In genomic region chr14:24234095-24235020, GRCh38 we compare ENCODE assay signal across 12 cellular contexts. TPM values are rescaled to one million over a fixed set of nuclear protein-coding genes. Genes with fewer than 3 reads are reported as not detected.
DNase-seq lines count a peak whose midpoint lies in the region; ATAC-seq and TF ChIP-seq lines count a peak whose summit lies in the region.
"Had no signal": no experiment of that assay in that cellular context is flagged by ENCODE, and none has a peak within 500 bp of the region (broad histone marks: within the 10 kb centered on the region; RNA-seq: fewer than 3 reads in every experiment).

No MANE protein-coding gene starts in this region.

- ATAC-seq in HG02870 (IDR thresholded peaks at IDR 0.05; ENCODE audit: unreplicated experiment) = no peak
- no peak for ATAC-seq in GM21381 (IDR thresholded peaks at IDR 0.05; ENCODE audit: unreplicated experiment)

- no peak overlapping the region for H2BK12ac ChIP-seq in mesenchymal stem cell (ENCODE audit: low read length in 2 of 2)

- peaks cover 14% of the 10 kb centered on the region for H3K79me2 ChIP-seq in mesendoderm (ENCODE audit: control insufficient read depth, insufficient read depth, low read length)

- H3K9me3 Mint-ChIP-seq in MCF 10A (ENCODE audit: unreplicated experiment) = no peaks in the 10 kb centered on the region
- no peaks in the 10 kb centered on the region for H3K9me3 Mint-ChIP-seq in activated T-helper 1 cell treated with anti-CD3 and anti-CD28 coated beads, Interleukin-12 subunit alpha, Interleukin-12 subunit beta, Interleukin-2, Interleukin-4 antibody, amounts not matched to agents 30 ng/mL and 10 ng/mL and 1 ng/mL, durations not matched to agents 14 hours and 24 hours and 36 hours

- no TSS peak for BruUV-seq in MCF 10A (replicated peaks; lab: Mats Ljungman, UMichigan)

- CTCF ChIA-PET in MCF 10A (lab: Yijun Ruan, JAX) = interaction anchor here (0.7 to 17.7 kb wide), 8 partner anchors 8 to 444 kb away, joined by 3 to 457 read pairs (median 10); partner anchors contain the start of genes CIDEB, DHRS1, LTB4R2 and MDP1

- H2BK15ac ChIP-seq in mesenchymal stem cell (ENCODE audit: low read depth, poor library complexity, severe bottlenecking) = no peak overlapping the region
- H2BK15ac ChIP-seq in mesendoderm (replicated peaks; ENCODE audit: low read depth) = no peak overlapping the region

- H3K9ac ChIP-seq in mesenchymal stem cell (ENCODE audit: low read length) = peak overlapping the region; percentile 98
- H3K9ac ChIP-seq in mesendoderm (ENCODE audit: low read length) = no peak overlapping the region

- H3K27ac Mint-ChIP-seq in MCF 10A (ENCODE audit: low read depth, unreplicated experiment) = no peak overlapping the region
- H3K27ac Mint-ChIP-seq in activated T-helper 1 cell treated with anti-CD3 and anti-CD28 coated beads, Interleukin-12 subunit alpha, Interleukin-12 subunit beta, Interleukin-2, Interleukin-4 antibody, amounts not matched to agents 30 ng/mL and 10 ng/mL and 1 ng/mL, durations not matched to agents 14 hours and 24 hours and 36 hours = no peak overlapping the region

- peaks cover 54% of the 10 kb centered on the region for H3K36me3 Mint-ChIP-seq in MCF 10A (ENCODE audit: insufficient read depth, unreplicated experiment)
- H3K36me3 Mint-ChIP-seq in activated T-helper 1 cell treated with anti-CD3 and anti-CD28 coated beads, Interleukin-12 subunit alpha, Interleukin-12 subunit beta, Interleukin-2, Interleukin-4 antibody, amounts not matched to agents 30 ng/mL and 10 ng/mL and 1 ng/mL, durations not matched to agents 14 hours and 24 hours and 36 hours (ENCODE audit: low read depth) = peaks cover 47% of the 10 kb centered on the region

- H3K4me1 Mint-ChIP-seq in MCF 10A (ENCODE audit: insufficient read depth, unreplicated experiment) = peaks cover 42% of the 10 kb centered on the region
- H3K4me1 Mint-ChIP-seq in activated T-helper 1 cell treated with anti-CD3 and anti-CD28 coated beads, Interleukin-12 subunit alpha, Interleukin-12 subunit beta, Interleukin-2, Interleukin-4 antibody, amounts not matched to agents 30 ng/mL and 10 ng/mL and 1 ng/mL, durations not matched to agents 14 hours and 24 hours and 36 hours (ENCODE audit: low read depth) = peaks cover 61% of the 10 kb centered on the region

- TF ChIP-seq CTCF in MCF 10A (IDR thresholded peaks at IDR 0.05; ENCODE audit: unreplicated experiment) (no peak), breast epithelium (IDR thresholded peaks at IDR 0.05) (no peak), left ventricle myocardium inferior (IDR thresholded peaks at IDR 0.05; ENCODE audit: borderline replicate concordance) (no peak)

- no peak overlapping the region for H3K4me3 ChIP-seq in breast epithelium
- H3K4me3 ChIP-seq in mesenchymal stem cell (ENCODE audit: insufficient read depth in 1 of 2, low read depth in 1 of 2, low read length in 2 of 2) = peak overlapping the region in 1 of 2 experiments; percentile 99
- no peak overlapping the region for H3K4me3 ChIP-seq in mesendoderm (ENCODE audit: low read length)
- no peak overlapping the region for H3K4me3 ChIP-seq in left ventricle myocardium inferior
- H3K4me3 ChIP-seq: lung had no signal

- no peak overlapping the region for H3K18ac ChIP-seq in mesenchymal stem cell (ENCODE audit: low read depth in 1 of 2, low read length in 2 of 2)
- H3K18ac ChIP-seq in mesendoderm (ENCODE audit: low read length) = no peak overlapping the region

- H2AK5ac ChIP-seq in mesenchymal stem cell (ENCODE audit: low read length, severe bottlenecking) = no peak overlapping the region
- no peak overlapping the region for H2AK5ac ChIP-seq in mesendoderm (ENCODE audit: low read length)

- H3K56ac ChIP-seq in mesendoderm (ENCODE audit: low read length) = no peak overlapping the region

- no peak overlapping the region for H4K8ac ChIP-seq in mesenchymal stem cell (ENCODE audit: low read length)
- H4K8ac ChIP-seq in mesendoderm (ENCODE audit: low read depth, low read length) = no peak overlapping the region

- peak overlapping the region; percentile 77 for H3K4me3 Mint-ChIP-seq in MCF 10A (ENCODE audit: unreplicated experiment)
- H3K4me3 Mint-ChIP-seq in activated T-helper 1 cell treated with anti-CD3 and anti-CD28 coated beads, Interleukin-12 subunit alpha, Interleukin-12 subunit beta, Interleukin-2, Interleukin-4 antibody, amounts not matched to agents 30 ng/mL and 10 ng/mL and 1 ng/mL, durations not matched to agents 14 hours and 24 hours and 36 hours = peak overlapping the region; percentile 56

- no peak overlapping the region for H2AFZ ChIP-seq in mesenchymal stem cell (ENCODE audit: low read depth, low read length)

- TF ChIP-seq POLR2A in breast epithelium (IDR thresholded peaks at IDR 0.05) = no peak

- no peak overlapping the region for H4K91ac ChIP-seq in mesenchymal stem cell (ENCODE audit: low read length)

- H3K79me1 ChIP-seq in mesenchymal stem cell (replicated peaks; ENCODE audit: low read length, poor library complexity, severe bottlenecking) = peaks cover 30% of the 10 kb centered on the region
- H3K79me1 ChIP-seq in mesendoderm (ENCODE audit: low read length) = peaks cover 9% of the 10 kb centered on the region

- H3K14ac ChIP-seq in mesenchymal stem cell (ENCODE audit: low read length in 2 of 2) = no peak overlapping the region

- POLR2A ChIA-PET in MCF 10A (lab: Yijun Ruan, JAX) = interaction anchor here (0.7 to 2.8 kb wide), 16 partner anchors 8 to 93 kb away, joined by 3 to 45 read pairs (median 5); partner anchors contain the start of genes CHMP4A, EMC9, LTB4R2 and MDP1

- H3K27me3 ChIP-seq in breast epithelium (no peaks in the 10 kb centered on the region), mesenchymal stem cell (ENCODE audit: control insufficient read depth in 1 of 2, insufficient read depth in 1 of 2, low read length in 2 of 2) (no peaks in the 10 kb centered on the region), mesendoderm (ENCODE audit: insufficient read depth, low read length, poor library complexity) (no peaks in the 10 kb centered on the region), left ventricle myocardium inferior (ENCODE audit: low read depth) (no peaks in the 10 kb centered on the region)
- H3K27me3 ChIP-seq: BE2C, brain microvascular endothelial cell had no signal

- 100% methylated on average over 3 of the region's 3 CpGs for WGBS in mesenchymal stem cell
- no CpG with 5 or more reads among the region's 3 CpGs for WGBS in mesendoderm (ENCODE audit: extremely low coverage, insufficient coverage, low lambda C conversion rate)

- H3K23ac ChIP-seq in mesenchymal stem cell (ENCODE audit: low read length in 2 of 2) (no peak overlapping the region), mesendoderm (ENCODE audit: low read length) (no peak overlapping the region)

- no peak overlapping the region for H2BK5ac ChIP-seq in mesenchymal stem cell (ENCODE audit: low read depth, low read length, poor library complexity, severe bottlenecking)
- H2BK5ac ChIP-seq in mesendoderm (ENCODE audit: low read length) = no peak overlapping the region

- no peak overlapping the region for H4K5ac ChIP-seq in mesendoderm (ENCODE audit: low read length)

- H3K4ac ChIP-seq in mesenchymal stem cell (ENCODE audit: low read depth in 1 of 2, low read length in 2 of 2) (no peak overlapping the region), mesendoderm (ENCODE audit: low read depth, low read length) (no peak overlapping the region)

- no peak overlapping the region for H3K4me2 ChIP-seq in mesenchymal stem cell (ENCODE audit: low read length, poor library complexity, severe bottlenecking)
- H3K4me2 ChIP-seq in mesendoderm (ENCODE audit: low read length) = no peak overlapping the region

- H3K27me3 Mint-ChIP-seq in MCF 10A (ENCODE audit: insufficient read depth, unreplicated experiment) = no peaks in the 10 kb centered on the region
- no peaks in the 10 kb centered on the region for H3K27me3 Mint-ChIP-seq in activated T-helper 1 cell treated with anti-CD3 and anti-CD28 coated beads, Interleukin-12 subunit alpha, Interleukin-12 subunit beta, Interleukin-2, Interleukin-4 antibody, amounts not matched to agents 30 ng/mL and 10 ng/mL and 1 ng/mL, durations not matched to agents 14 hours and 24 hours and 36 hours (ENCODE audit: insufficient read depth)

- H2BK120ac ChIP-seq in mesenchymal stem cell (ENCODE audit: low read depth, low read length) = no peak overlapping the region
- H2BK120ac ChIP-seq in mesendoderm (ENCODE audit: low read depth, low read length) = no peak overlapping the region

- H3K36me3 ChIP-seq in breast epithelium = no peaks in the 10 kb centered on the region
- H3K36me3 ChIP-seq in mesenchymal stem cell (ENCODE audit: control insufficient read depth in 1 of 2, insufficient read depth in 2 of 2, low read depth in 1 of 2, low read length in 2 of 2) = peaks cover 27 to 59% of the 10 kb centered on the region in 2 experiments
- no peaks in the 10 kb centered on the region for H3K36me3 ChIP-seq in mesendoderm (ENCODE audit: control insufficient read depth, insufficient read depth, low read length)
- peaks cover 45% of the 10 kb centered on the region for H3K36me3 ChIP-seq in left ventricle myocardium inferior

- DNase-seq in MCF 10A (ENCODE audit: unreplicated experiment) = no peak
- no peak for DNase-seq in breast epithelium (ENCODE audit: low spot score in 2 of 2)
- DNase-seq in activated T-helper 1 cell treated with anti-CD3 and anti-CD28 coated beads, Interleukin-12 subunit alpha, Interleukin-12 subunit beta, Interleukin-2, Interleukin-4 antibody, amounts not matched to agents 30 ng/mL and 10 ng/mL and 1 ng/mL, durations not matched to agents 14 hours and 24 hours and 36 hours (ENCODE audit: low spot score) = no peak
- no peak for DNase-seq in mesenchymal stem cell
- no peak for DNase-seq in mesendoderm
- no peak for DNase-seq in left ventricle myocardium inferior
- DNase-seq: BE2C, brain microvascular endothelial cell, NCI-H2029 had no signal

- H3K9me3 ChIP-seq in breast epithelium = no peaks in the 10 kb centered on the region
- H3K9me3 ChIP-seq in mesenchymal stem cell (ENCODE audit: control insufficient read depth, low read length) = no peaks in the 10 kb centered on the region
- no peaks in the 10 kb centered on the region for H3K9me3 ChIP-seq in left ventricle myocardium inferior (replicated peaks)
- H3K9me3 ChIP-seq: BE2C had no signal

- H3K4me1 ChIP-seq in breast epithelium = peaks cover 5 to 27% of the 10 kb centered on the region in 2 donors
- H3K4me1 ChIP-seq in mesenchymal stem cell (ENCODE audit: control insufficient read depth, insufficient read depth, low read depth, low read length) = peaks cover 14% of the 10 kb centered on the region
- peaks cover 2% of the 10 kb centered on the region for H3K4me1 ChIP-seq in mesendoderm (ENCODE audit: control insufficient read depth, low read depth, low read length)
- peaks cover 75% of the 10 kb centered on the region for H3K4me1 ChIP-seq in left ventricle myocardium inferior

- no peak overlapping the region for H3K27ac ChIP-seq in breast epithelium
- H3K27ac ChIP-seq in mesenchymal stem cell (ENCODE audit: low read length, poor library complexity, severe bottlenecking) = no peak overlapping the region
- no peak overlapping the region for H3K27ac ChIP-seq in mesendoderm (ENCODE audit: low read depth, low read length)
- no peak overlapping the region for H3K27ac ChIP-seq in left ventricle myocardium inferior (replicated peaks)
- H3K27ac ChIP-seq: brain microvascular endothelial cell had no signal

- intact Hi-C loops in MCF 10A (cut with micrococcal nuclease) (no loop called here), breast epithelium (cut with DNase I; ENCODE audit: low total_unique reads) (no loop called here), left ventricle myocardium inferior (cut with micrococcal nuclease) (no loop called here)
- intact Hi-C loops in activated T-helper 1 cell treated with anti-CD3 and anti-CD28 coated beads, Interleukin-12 subunit alpha, Interleukin-12 subunit beta, Interleukin-2, Interleukin-4 antibody, amounts not matched to agents 30 ng/mL and 10 ng/mL and 1 ng/mL, durations not matched to agents 14 hours and 24 hours and 36 hours (cut with micrococcal nuclease) = loop anchor here (10.0 kb wide), 1 partner anchor 1140 kb away; the partner anchor contains the start of genes ACIN1 and C14orf119

RNA-seq across cellular contexts. Expression of gene GMPR2, which starts 1.6 kb away (rescaled TPM):
- total RNA-seq in MCF 10A (2022) = 77.3 and 79.9 TPM in 2 replicates
- 10 to 100 TPM; 59.3 to 74.6 (median 66.1) TPM for total RNA-seq in breast epithelium
- 40.8 and 41.4 TPM in 2 replicates for total RNA-seq in activated T-helper 1 cell treated with anti-CD3 and anti-CD28 coated beads, Interleukin-12 subunit alpha, Interleukin-12 subunit beta, Interleukin-2, Interleukin-4 antibody, amounts not matched to agents 30 ng/mL and 10 ng/mL and 1 ng/mL, durations not matched to agents 14 hours and 24 hours and 36 hours
- polyA plus RNA-seq in mesenchymal stem cell (2013, experiment 1 of 2) = 51.5 TPM
- polyA plus RNA-seq in mesenchymal stem cell (2013, experiment 2 of 2) = 50.5 TPM
- 61.7 TPM for polyA plus RNA-seq in mesendoderm (2013, experiment 1 of 2)
- 58.8 TPM for polyA plus RNA-seq in mesendoderm (2013, experiment 2 of 2)
- total RNA-seq in left ventricle myocardium inferior = 29.7 TPM

RNA-seq across cellular contexts. Expression of gene NEDD8, which starts 2.2 kb away (rescaled TPM):
- total RNA-seq in MCF 10A (2022) = 233 and 243 TPM in 2 replicates
- 100 to 1,000 TPM; 118 to 165 (median 150) TPM for total RNA-seq in breast epithelium
- total RNA-seq in activated T-helper 1 cell treated with anti-CD3 and anti-CD28 coated beads, Interleukin-12 subunit alpha, Interleukin-12 subunit beta, Interleukin-2, Interleukin-4 antibody, amounts not matched to agents 30 ng/mL and 10 ng/mL and 1 ng/mL, durations not matched to agents 14 hours and 24 hours and 36 hours = 177 and 185 TPM in 2 replicates
- 423 TPM for polyA plus RNA-seq in mesenchymal stem cell (2013, experiment 1 of 2)
- polyA plus RNA-seq in mesenchymal stem cell (2013, experiment 2 of 2) = 424 TPM
- 326 TPM for polyA plus RNA-seq in mesendoderm (2013, experiment 1 of 2)
- 329 TPM for polyA plus RNA-seq in mesendoderm (2013, experiment 2 of 2)
- 214 TPM for total RNA-seq in left ventricle myocardium inferior

RNA-seq across cellular contexts. Expression of gene TINF2, which starts 8.1 kb away (rescaled TPM):
- total RNA-seq in MCF 10A (2022) (47.3 and 47.6 TPM in 2 replicates), breast epithelium (10 to 100 TPM; 53.1 to 71.9 (median 55.5) TPM), left ventricle myocardium inferior (30.6 TPM)
- 90.9 and 95.9 TPM in 2 replicates for total RNA-seq in activated T-helper 1 cell treated with anti-CD3 and anti-CD28 coated beads, Interleukin-12 subunit alpha, Interleukin-12 subunit beta, Interleukin-2, Interleukin-4 antibody, amounts not matched to agents 30 ng/mL and 10 ng/mL and 1 ng/mL, durations not matched to agents 14 hours and 24 hours and 36 hours
- 64.4 TPM for polyA plus RNA-seq in mesenchymal stem cell (2013, experiment 1 of 2)
- polyA plus RNA-seq in mesenchymal stem cell (2013, experiment 2 of 2) = 71.9 TPM
- 34.7 TPM for polyA plus RNA-seq in mesendoderm (2013, experiment 1 of 2)
- polyA plus RNA-seq in mesendoderm (2013, experiment 2 of 2) = 36.3 TPM

RNA-seq across cellular contexts. Expression of gene MDP1, which starts 18.5 kb away (rescaled TPM):
- total RNA-seq in MCF 10A (2022) = 11.0 and 20.2 TPM in 2 replicates
- total RNA-seq in breast epithelium = 10 to 100 TPM; 13.1 to 20.8 (median 17.1) TPM
- total RNA-seq in activated T-helper 1 cell treated with anti-CD3 and anti-CD28 coated beads, Interleukin-12 subunit alpha, Interleukin-12 subunit beta, Interleukin-2, Interleukin-4 antibody, amounts not matched to agents 30 ng/mL and 10 ng/mL and 1 ng/mL, durations not matched to agents 14 hours and 24 hours and 36 hours = 11.6 and 12.9 TPM in 2 replicates
- polyA plus RNA-seq in mesenchymal stem cell (2013, experiment 1 of 2) = 24.8 TPM
- polyA plus RNA-seq in mesenchymal stem cell (2013, experiment 2 of 2) = 26.3 TPM
- 31.6 TPM for polyA plus RNA-seq in mesendoderm (2013, experiment 1 of 2)
- polyA plus RNA-seq in mesendoderm (2013, experiment 2 of 2) = 33.1 TPM
- total RNA-seq in left ventricle myocardium inferior = 16.6 TPM

RNA-seq across cellular contexts. Expression of gene CHMP4A, which starts 21.1 kb away (rescaled TPM):
- total RNA-seq in MCF 10A (2022) (88.6 and 99.0 TPM in 2 replicates), breast epithelium (10 to 100 TPM; 66.5 to 88.8 (median 85.0) TPM), left ventricle myocardium inferior (33.1 TPM)
- 86.5 and 95.8 TPM in 2 replicates for total RNA-seq in activated T-helper 1 cell treated with anti-CD3 and anti-CD28 coated beads, Interleukin-12 subunit alpha, Interleukin-12 subunit beta, Interleukin-2, Interleukin-4 antibody, amounts not matched to agents 30 ng/mL and 10 ng/mL and 1 ng/mL, durations not matched to agents 14 hours and 24 hours and 36 hours
- 40.1 TPM for polyA plus RNA-seq in mesenchymal stem cell (2013, experiment 1 of 2)
- polyA plus RNA-seq in mesenchymal stem cell (2013, experiment 2 of 2) = 38.0 TPM
- polyA plus RNA-seq in mesendoderm (2013, experiment 1 of 2) = 33.5 TPM
- polyA plus RNA-seq in mesendoderm (2013, experiment 2 of 2) = 32.5 TPM
